Comparison of ENCODE assay signal across 25 cellular contexts in the genomic region with DNA sequence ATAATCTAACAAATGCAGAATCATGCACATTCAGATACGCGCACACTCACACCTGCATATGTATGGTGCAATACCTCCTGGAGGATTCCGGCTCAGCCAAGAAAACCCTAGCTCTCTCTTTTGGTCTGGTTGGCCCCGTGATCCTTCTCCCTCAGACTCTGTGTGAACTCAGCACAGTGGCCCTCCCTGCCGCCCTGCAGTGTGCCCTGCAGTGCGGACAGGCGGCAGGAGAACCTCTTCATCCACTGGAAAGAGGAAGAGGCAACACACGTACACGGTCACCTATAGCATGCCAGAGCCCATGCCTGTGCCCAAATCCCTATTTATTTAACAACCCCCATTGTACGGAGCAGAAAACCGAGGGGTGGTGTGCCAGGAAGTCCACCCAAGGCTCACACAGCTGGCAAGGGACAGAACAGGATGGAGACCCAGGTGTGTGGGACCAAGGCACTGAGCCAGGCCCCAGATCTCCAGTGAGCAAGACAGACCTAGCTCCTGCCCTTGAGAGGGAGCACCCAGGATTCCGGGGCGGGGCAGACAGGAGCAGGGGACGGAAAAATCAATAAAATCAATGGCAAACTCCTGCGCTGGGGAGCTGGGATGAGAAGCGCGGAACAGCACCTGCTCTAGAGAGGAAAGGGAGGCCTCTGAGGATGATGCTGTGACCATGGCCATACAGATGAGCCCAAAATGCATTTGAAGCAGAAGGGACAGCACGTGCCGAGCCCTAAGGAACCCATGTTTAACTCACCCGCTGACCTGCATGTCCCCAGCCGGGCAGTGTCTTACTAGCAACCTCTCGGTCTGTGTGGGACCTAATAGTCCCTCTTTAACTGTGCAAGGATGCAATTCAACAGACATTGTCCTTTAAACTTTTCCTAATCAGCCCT. TPM values are rescaled to one million over a fixed set of nuclear protein-coding genes. Genes with fewer than 3 reads are reported as not detected.
DNase-seq lines count a peak whose midpoint lies in the region; ATAC-seq, FAIRE-seq and TF ChIP-seq lines count a peak whose summit lies in the region.
"Had no signal": no experiment of that assay in that cellular context is flagged by ENCODE, and none has a peak within 500 bp of the region (broad histone marks: within the 10 kb centered on the region; RNA-seq: fewer than 3 reads in every experiment).

No MANE protein-coding gene starts in this region.

- DNase-seq in SHP77 (lab: John Stamatoyannopoulos, UW) (peak; percentile 60 to 73), SHP77 treated with DMSO at 0.1 percent for 48 hours (lab: John Stamatoyannopoulos, UW) (no peak), bronchial epithelial cell (ENCODE audit: low read depth) (peak; percentile 45), lower lobe of right lung (peak; percentile 29), small intestine (peak; percentile 57), SJCRH30 (no peak), thyroid gland (no peak)
- DNase-seq: DMS53, islet precursor cell, MG63, NCI-H1694 treated with DMSO at 0.1 percent for 48 hours, NCI-H526, OCI-M1 had no signal

- WGBS in small intestine, 3 donors = 46 to 71% (median 55%) methylated on average over 22 of the region's 22 CpGs
- 91 to 94% methylated on average over 20 to 22 of the region's 22 CpGs for WGBS in thyroid gland, 2 donors

- ATAC-seq in lower lobe of right lung (no peak), HG02623 (IDR thresholded peaks at IDR 0.05; ENCODE audit: unreplicated experiment) (no peak)
- ATAC-seq: activated CD4-positive, CD25-positive, alpha-beta regulatory T cell treated with anti-CD3 and anti-CD28 coated beads, Interleukin-2, amount 50 U/mL, for 24 hours; heart left ventricle had no signal

- no peak for TF ChIP-seq CTCF in bronchial epithelial cell (IDR thresholded peaks at IDR 0.05; ENCODE audit: insufficient read depth, low read length, severe bottlenecking)
- TF ChIP-seq CTCF in lower lobe of right lung (IDR thresholded peaks at IDR 0.05) = no peak
- TF ChIP-seq CTCF in thyroid gland (IDR thresholded peaks at IDR 0.05) = no peak

- intact Hi-C loops in lower lobe of right lung (cut with DNase I) = no loop called here
- intact Hi-C loops in thyroid gland (cut with DNase I) = no loop called here

- H3K27ac ChIP-seq in lower lobe of right lung (no peak overlapping the region), small intestine (ENCODE audit: low read depth in 1 of 2, low read length in 1 of 2) (peak overlapping the region in 1 of 2 donors; percentile 46), SJCRH30 (no peak overlapping the region), thyroid gland (no peak overlapping the region)
- H3K27ac ChIP-seq: BLaER1 treated with 17β-estradiol and CSF1 and Interleukin-3, amounts not matched to agents 10 nM and 100 nM; breast epithelium; SK-N-MC; thoracic aorta had no signal

- H3K9me3 ChIP-seq in lower lobe of right lung = no peaks in the 10 kb centered on the region
- no peaks in the 10 kb centered on the region for H3K9me3 ChIP-seq in small intestine (ENCODE audit: control insufficient read depth, low read depth)
- no peaks in the 10 kb centered on the region for H3K9me3 ChIP-seq in SJCRH30 (replicated peaks)
- no peaks in the 10 kb centered on the region for H3K9me3 ChIP-seq in thyroid gland
- H3K9me3 ChIP-seq: breast epithelium, heart left ventricle, MG63, thoracic aorta had no signal

- no peak for TF ChIP-seq POLR2A in thyroid gland (IDR thresholded peaks at IDR 0.05)

- FAIRE-seq in bronchial epithelial cell (lab: Jason Lieb, UNC) (no peak), small intestine (lab: Jason Lieb, UNC) (no peak)
- FAIRE-seq: A204.1, GM18507 had no signal

- H3K4me3 ChIP-seq in bronchial epithelial cell (ENCODE audit: low read depth, low read length) (no peak overlapping the region), lower lobe of right lung (no peak overlapping the region), small intestine (ENCODE audit: low read depth in 1 of 2, low read length in 2 of 2) (no peak overlapping the region), SJCRH30 (no peak overlapping the region), thyroid gland (replicated peaks in 1 of 3) (no peak overlapping the region)
- H3K4me3 ChIP-seq: BLaER1 treated with 17β-estradiol and CSF1 and Interleukin-3, amounts not matched to agents 10 nM and 100 nM; breast epithelium; heart left ventricle; MG63; SK-N-MC; thoracic aorta had no signal

- H3K4me1 ChIP-seq in lower lobe of right lung = peaks cover 53% of the 10 kb centered on the region
- peaks cover 0 to 6% of the 10 kb centered on the region in 2 donors for H3K4me1 ChIP-seq in small intestine (ENCODE audit: control insufficient read depth in 2 of 2, insufficient read depth in 1 of 2, low read depth in 1 of 2, low read length in 1 of 2)
- H3K4me1 ChIP-seq in SJCRH30 = peaks cover 15% of the 10 kb centered on the region
- peaks cover 15 to 49% of the 10 kb centered on the region in 2 donors for H3K4me1 ChIP-seq in thyroid gland
- H3K4me1 ChIP-seq: breast epithelium had no signal

- no peaks in the 10 kb centered on the region for H3K36me3 ChIP-seq in bronchial epithelial cell (ENCODE audit: control insufficient read depth, insufficient read depth, low read length)
- H3K36me3 ChIP-seq in lower lobe of right lung = no peaks in the 10 kb centered on the region
- H3K36me3 ChIP-seq in small intestine (ENCODE audit: control insufficient read depth in 2 of 2, insufficient read depth in 2 of 2, low read length in 2 of 2) = no peaks in the 10 kb centered on the region
- no peaks in the 10 kb centered on the region; the same call in 1 of the 2 replicates for H3K36me3 ChIP-seq in SJCRH30
- no peaks in the 10 kb centered on the region for H3K36me3 ChIP-seq in thyroid gland
- H3K36me3 ChIP-seq: BLaER1 treated with 17β-estradiol and CSF1 and Interleukin-3, amounts not matched to agents 10 nM and 100 nM; breast epithelium; heart left ventricle; thoracic aorta had no signal

- H3K27me3 ChIP-seq in bronchial epithelial cell (ENCODE audit: control insufficient read depth, insufficient read depth, low read length) (peaks cover 2% of the 10 kb centered on the region), lower lobe of right lung (ENCODE audit: low read depth) (peaks cover 24% of the 10 kb centered on the region), small intestine (ENCODE audit: control insufficient read depth in 2 of 2, insufficient read depth in 2 of 2, low read length in 2 of 2) (peaks cover 0 to 12% of the 10 kb centered on the region in 2 donors), SJCRH30 (no peaks in the 10 kb centered on the region), thyroid gland (no peaks in the 10 kb centered on the region)
- H3K27me3 ChIP-seq: MG63 had no signal

RNA-seq across cellular contexts. Expression of a gene that starts 54.7 kb away (rescaled TPM):
- total RNA-seq in bronchial epithelial cell = not detected in 2 replicates
- total RNA-seq in lower lobe of right lung = 12.8 TPM
- 1 to 10 TPM in 1 of 3 donors, under 1 TPM in 1, not detected in 1; 0.19 to 3.0 TPM for polyA plus RNA-seq in small intestine
- 0.04 and 0.41 TPM in 2 replicates for total RNA-seq in SJCRH30 (2014; rRNA removed; shearing (Covaris generic))
- total RNA-seq in thyroid gland = not detected
- total RNA-seq: activated CD8-positive, alpha-beta memory T cell treated with anti-CD3 and anti-CD28 coated beads for 36 hours; breast epithelium; heart left ventricle; HT1080; posterior vena cava; thoracic aorta had no signal
- polyA plus RNA-seq: heart left ventricle had no signal

Comparison
In these comparisons a context has a peak if more than half of its experiments do, and no peak if none do; other contexts are left out.
1. DNase-seq: peak in SHP77 (2 of 2), bronchial epithelial cell (single experiment), lower lobe of right lung (single experiment) and small intestine (single experiment); none in SHP77 treated with DMSO at 0.1 percent for 48 hours (single experiment), SJCRH30 (0 of 2) and thyroid gland (0 of 2).